1 cellular context compared by ENCODE assay signal in the genomic region with DNA sequence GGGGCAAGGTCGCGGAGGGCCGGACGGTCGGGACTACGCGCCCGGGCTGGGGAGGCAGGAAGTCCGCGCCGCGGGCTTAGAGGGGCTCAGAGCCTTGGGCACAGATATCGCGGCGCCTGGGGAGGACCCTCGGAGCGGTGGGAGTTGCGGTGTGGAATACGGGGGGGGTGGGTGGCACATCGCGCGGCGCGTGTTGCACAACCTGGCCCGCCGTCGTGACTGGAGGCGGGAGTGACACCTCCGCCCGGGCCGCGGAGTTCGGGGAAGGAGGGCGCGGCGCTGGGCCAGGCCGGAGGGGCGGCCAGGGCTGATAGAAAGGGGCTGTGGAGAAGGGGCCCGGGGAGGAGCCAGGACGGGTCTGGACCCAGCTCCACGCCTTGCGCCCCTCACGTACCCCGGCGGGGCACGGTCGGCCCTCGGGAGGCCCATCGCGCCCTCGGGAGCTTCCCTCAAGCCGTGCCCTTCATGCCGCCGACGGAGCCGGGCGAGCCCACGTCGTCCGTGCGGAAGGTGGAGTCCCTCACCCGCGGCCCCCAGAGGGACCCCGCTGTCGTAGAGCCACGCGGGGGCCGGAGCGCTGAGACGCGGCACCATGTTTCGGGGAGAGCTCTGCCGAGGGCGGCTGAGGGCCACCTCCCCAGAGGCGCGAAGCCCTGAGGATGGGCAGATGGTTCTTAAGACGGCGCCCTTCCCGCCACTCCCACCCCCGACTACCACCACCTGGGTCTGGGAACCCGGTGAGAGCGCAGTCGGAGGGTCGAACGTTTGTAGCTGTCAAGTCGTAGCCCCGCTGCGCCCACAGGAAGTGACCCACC.
A peak's percentile ranks its signal among the peaks of the same experiment; 100 is the strongest.
TF ChIP-seq lines count a peak whose summit lies in the region.

No MANE protein-coding gene starts in this region.

TF ChIP-seq in K562, 482 proteins besides CTCF, POLR2A, EP300 and RAD21 (continued from another document and continues in another):
- TF ChIP-seq, protein P1, sequence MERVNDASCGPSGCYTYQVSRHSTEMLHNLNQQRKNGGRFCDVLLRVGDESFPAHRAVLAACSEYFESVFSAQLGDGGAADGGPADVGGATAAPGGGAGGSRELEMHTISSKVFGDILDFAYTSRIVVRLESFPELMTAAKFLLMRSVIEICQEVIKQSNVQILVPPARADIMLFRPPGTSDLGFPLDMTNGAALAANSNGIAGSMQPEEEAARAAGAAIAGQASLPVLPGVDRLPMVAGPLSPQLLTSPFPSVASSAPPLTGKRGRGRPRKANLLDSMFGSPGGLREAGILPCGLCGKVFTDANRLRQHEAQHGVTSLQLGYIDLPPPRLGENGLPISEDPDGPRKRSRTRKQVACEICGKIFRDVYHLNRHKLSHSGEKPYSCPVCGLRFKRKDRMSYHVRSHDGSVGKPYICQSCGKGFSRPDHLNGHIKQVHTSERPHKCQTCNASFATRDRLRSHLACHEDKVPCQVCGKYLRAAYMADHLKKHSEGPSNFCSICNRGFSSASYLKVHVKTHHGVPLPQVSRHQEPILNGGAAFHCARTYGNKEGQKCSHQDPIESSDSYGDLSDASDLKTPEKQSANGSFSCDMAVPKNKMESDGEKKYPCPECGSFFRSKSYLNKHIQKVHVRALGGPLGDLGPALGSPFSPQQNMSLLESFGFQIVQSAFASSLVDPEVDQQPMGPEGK (CRISPR knock-in tag; IDR thresholded peaks at IDR 0.05; ENCODE audit: borderline replicate concordance), result no peak
- TF ChIP-seq XRCC5 (IDR thresholded peaks at IDR 0.05; ENCODE audit: low read depth, low read length) (no peak), SPI1 (IDR thresholded peaks at IDR 0.05; ENCODE audit: borderline replicate concordance, low read depth, low read length) (no peak), FOXJ3 (CRISPR knock-in tag; IDR thresholded peaks at IDR 0.05) (no peak), GABPB1 (CRISPR knock-in tag; IDR thresholded peaks at IDR 0.05) (no peak), MYNN (IDR thresholded peaks at IDR 0.05) (no peak), MYNN (CRISPR knock-in tag; IDR thresholded peaks at IDR 0.05) (no peak), FOXK1 (CRISPR knock-in tag; IDR thresholded peaks at IDR 0.05; ENCODE audit: borderline replicate concordance) (no peak), CHD1 (IDR thresholded peaks at IDR 0.05; ENCODE audit: low read length) (no peak), ZNF586 (CRISPR knock-in tag; conservative IDR thresholded peaks at IDR 0.05) (no peak), ZNF780A (CRISPR knock-in tag; IDR thresholded peaks at IDR 0.05) (no peak), ZFP36 (IDR thresholded peaks at IDR 0.05; ENCODE audit: low read depth, low read length, partially characterized antibody) (no peak), SAFB (IDR thresholded peaks at IDR 0.05; ENCODE audit: borderline replicate concordance, low read depth, low read length) (no peak), ZFP1 (CRISPR knock-in tag; IDR thresholded peaks at IDR 0.05) (no peak), ZNF707 (CRISPR knock-in tag; conservative IDR thresholded peaks at IDR 0.05) (no peak), EHMT2 (IDR thresholded peaks at IDR 0.05) (no peak), ILK (tag; IDR thresholded peaks at IDR 0.05; ENCODE audit: borderline replicate concordance, low read depth) (no peak), FOXM1 (IDR thresholded peaks at IDR 0.05; ENCODE audit: low read depth) (no peak), FOXM1 (CRISPR knock-in tag; IDR thresholded peaks at IDR 0.05; ENCODE audit: low read depth) (no peak), CBFB (CRISPR knock-in tag; IDR thresholded peaks at IDR 0.05) (no peak), ZNF212 (CRISPR knock-in tag; IDR thresholded peaks at IDR 0.05) (no peak), DDX20 (tag; IDR thresholded peaks at IDR 0.05; ENCODE audit: low read depth) (no peak), ATF1 (CRISPR knock-in tag; IDR thresholded peaks at IDR 0.05) (no peak), ATF1 (tag; IDR thresholded peaks at IDR 0.05) (0 out of 2 replicates have a peak, but pooled peaks have one; percentile 4), POLR2B (IDR thresholded peaks at IDR 0.05; ENCODE audit: low read depth, partially characterized antibody) (no peak), SAP30 (IDR thresholded peaks at IDR 0.05; ENCODE audit: borderline replicate concordance, insufficient read depth, low read depth, low read length, poor library complexity, severe bottlenecking) (no peak), TSC22D4 (tag; IDR thresholded peaks at IDR 0.05) (no peak), ZZZ3 (IDR thresholded peaks at IDR 0.05) (no peak), L3MBTL2 (IDR thresholded peaks at IDR 0.05) (peak; percentile 84), HNRNPL (IDR thresholded peaks at IDR 0.05; ENCODE audit: low read depth, low read length) (peak; percentile 39; the same call in 1 of the 2 replicates), NBN (IDR thresholded peaks at IDR 0.05; ENCODE audit: low read depth) (no peak), ZNF354B (CRISPR knock-in tag; IDR thresholded peaks at IDR 0.05) (no peak)
- TF ChIP-seq, protein P2, sequence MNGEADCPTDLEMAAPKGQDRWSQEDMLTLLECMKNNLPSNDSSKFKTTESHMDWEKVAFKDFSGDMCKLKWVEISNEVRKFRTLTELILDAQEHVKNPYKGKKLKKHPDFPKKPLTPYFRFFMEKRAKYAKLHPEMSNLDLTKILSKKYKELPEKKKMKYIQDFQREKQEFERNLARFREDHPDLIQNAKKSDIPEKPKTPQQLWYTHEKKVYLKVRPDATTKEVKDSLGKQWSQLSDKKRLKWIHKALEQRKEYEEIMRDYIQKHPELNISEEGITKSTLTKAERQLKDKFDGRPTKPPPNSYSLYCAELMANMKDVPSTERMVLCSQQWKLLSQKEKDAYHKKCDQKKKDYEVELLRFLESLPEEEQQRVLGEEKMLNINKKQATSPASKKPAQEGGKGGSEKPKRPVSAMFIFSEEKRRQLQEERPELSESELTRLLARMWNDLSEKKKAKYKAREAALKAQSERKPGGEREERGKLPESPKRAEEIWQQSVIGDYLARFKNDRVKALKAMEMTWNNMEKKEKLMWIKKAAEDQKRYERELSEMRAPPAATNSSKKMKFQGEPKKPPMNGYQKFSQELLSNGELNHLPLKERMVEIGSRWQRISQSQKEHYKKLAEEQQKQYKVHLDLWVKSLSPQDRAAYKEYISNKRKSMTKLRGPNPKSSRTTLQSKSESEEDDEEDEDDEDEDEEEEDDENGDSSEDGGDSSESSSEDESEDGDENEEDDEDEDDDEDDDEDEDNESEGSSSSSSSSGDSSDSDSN (IDR thresholded peaks at IDR 0.05; ENCODE audit: borderline replicate concordance in 1 of 2, low read depth in 2 of 2, low read length in 2 of 2), result peak in 1 of 2 experiments; percentile 68; a peak in 1 of 4 replicates
- TF ChIP-seq, protein P3, sequence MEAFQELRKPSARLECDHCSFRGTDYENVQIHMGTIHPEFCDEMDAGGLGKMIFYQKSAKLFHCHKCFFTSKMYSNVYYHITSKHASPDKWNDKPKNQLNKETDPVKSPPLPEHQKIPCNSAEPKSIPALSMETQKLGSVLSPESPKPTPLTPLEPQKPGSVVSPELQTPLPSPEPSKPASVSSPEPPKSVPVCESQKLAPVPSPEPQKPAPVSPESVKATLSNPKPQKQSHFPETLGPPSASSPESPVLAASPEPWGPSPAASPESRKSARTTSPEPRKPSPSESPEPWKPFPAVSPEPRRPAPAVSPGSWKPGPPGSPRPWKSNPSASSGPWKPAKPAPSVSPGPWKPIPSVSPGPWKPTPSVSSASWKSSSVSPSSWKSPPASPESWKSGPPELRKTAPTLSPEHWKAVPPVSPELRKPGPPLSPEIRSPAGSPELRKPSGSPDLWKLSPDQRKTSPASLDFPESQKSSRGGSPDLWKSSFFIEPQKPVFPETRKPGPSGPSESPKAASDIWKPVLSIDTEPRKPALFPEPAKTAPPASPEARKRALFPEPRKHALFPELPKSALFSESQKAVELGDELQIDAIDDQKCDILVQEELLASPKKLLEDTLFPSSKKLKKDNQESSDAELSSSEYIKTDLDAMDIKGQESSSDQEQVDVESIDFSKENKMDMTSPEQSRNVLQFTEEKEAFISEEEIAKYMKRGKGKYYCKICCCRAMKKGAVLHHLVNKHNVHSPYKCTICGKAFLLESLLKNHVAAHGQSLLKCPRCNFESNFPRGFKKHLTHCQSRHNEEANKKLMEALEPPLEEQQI (IDR thresholded peaks at IDR 0.05), result no peak
- TF ChIP-seq, protein P4, sequence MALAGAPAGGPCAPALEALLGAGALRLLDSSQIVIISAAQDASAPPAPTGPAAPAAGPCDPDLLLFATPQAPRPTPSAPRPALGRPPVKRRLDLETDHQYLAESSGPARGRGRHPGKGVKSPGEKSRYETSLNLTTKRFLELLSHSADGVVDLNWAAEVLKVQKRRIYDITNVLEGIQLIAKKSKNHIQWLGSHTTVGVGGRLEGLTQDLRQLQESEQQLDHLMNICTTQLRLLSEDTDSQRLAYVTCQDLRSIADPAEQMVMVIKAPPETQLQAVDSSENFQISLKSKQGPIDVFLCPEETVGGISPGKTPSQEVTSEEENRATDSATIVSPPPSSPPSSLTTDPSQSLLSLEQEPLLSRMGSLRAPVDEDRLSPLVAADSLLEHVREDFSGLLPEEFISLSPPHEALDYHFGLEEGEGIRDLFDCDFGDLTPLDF (CRISPR knock-in tag; IDR thresholded peaks at IDR 0.05), result no peak
- TF ChIP-seq, protein P5, sequence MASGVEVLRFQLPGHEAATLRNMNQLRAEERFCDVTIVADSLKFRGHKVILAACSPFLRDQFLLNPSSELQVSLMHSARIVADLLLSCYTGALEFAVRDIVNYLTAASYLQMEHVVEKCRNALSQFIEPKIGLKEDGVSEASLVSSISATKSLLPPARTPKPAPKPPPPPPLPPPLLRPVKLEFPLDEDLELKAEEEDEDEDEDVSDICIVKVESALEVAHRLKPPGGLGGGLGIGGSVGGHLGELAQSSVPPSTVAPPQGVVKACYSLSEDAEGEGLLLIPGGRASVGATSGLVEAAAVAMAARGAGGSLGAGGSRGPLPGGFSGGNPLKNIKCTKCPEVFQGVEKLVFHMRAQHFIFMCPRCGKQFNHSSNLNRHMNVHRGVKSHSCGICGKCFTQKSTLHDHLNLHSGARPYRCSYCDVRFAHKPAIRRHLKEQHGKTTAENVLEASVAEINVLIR (CRISPR knock-in tag; IDR thresholded peaks at IDR 0.05), result no peak
- TF ChIP-seq, protein P6, sequence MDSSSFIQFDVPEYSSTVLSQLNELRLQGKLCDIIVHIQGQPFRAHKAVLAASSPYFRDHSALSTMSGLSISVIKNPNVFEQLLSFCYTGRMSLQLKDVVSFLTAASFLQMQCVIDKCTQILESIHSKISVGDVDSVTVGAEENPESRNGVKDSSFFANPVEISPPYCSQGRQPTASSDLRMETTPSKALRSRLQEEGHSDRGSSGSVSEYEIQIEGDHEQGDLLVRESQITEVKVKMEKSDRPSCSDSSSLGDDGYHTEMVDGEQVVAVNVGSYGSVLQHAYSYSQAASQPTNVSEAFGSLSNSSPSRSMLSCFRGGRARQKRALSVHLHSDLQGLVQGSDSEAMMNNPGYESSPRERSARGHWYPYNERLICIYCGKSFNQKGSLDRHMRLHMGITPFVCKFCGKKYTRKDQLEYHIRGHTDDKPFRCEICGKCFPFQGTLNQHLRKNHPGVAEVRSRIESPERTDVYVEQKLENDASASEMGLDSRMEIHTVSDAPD (CRISPR knock-in tag; IDR thresholded peaks at IDR 0.05), result no peak
- TF ChIP-seq, protein P7, sequence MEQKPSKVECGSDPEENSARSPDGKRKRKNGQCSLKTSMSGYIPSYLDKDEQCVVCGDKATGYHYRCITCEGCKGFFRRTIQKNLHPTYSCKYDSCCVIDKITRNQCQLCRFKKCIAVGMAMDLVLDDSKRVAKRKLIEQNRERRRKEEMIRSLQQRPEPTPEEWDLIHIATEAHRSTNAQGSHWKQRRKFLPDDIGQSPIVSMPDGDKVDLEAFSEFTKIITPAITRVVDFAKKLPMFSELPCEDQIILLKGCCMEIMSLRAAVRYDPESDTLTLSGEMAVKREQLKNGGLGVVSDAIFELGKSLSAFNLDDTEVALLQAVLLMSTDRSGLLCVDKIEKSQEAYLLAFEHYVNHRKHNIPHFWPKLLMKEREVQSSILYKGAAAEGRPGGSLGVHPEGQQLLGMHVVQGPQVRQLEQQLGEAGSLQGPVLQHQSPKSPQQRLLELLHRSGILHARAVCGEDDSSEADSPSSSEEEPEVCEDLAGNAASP (IDR thresholded peaks at IDR 0.05), result no peak
- TF ChIP-seq, protein P8, sequence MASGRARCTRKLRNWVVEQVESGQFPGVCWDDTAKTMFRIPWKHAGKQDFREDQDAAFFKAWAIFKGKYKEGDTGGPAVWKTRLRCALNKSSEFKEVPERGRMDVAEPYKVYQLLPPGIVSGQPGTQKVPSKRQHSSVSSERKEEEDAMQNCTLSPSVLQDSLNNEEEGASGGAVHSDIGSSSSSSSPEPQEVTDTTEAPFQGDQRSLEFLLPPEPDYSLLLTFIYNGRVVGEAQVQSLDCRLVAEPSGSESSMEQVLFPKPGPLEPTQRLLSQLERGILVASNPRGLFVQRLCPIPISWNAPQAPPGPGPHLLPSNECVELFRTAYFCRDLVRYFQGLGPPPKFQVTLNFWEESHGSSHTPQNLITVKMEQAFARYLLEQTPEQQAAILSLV (tag; IDR thresholded peaks at IDR 0.05), result no peak
- TF ChIP-seq, protein P9, sequence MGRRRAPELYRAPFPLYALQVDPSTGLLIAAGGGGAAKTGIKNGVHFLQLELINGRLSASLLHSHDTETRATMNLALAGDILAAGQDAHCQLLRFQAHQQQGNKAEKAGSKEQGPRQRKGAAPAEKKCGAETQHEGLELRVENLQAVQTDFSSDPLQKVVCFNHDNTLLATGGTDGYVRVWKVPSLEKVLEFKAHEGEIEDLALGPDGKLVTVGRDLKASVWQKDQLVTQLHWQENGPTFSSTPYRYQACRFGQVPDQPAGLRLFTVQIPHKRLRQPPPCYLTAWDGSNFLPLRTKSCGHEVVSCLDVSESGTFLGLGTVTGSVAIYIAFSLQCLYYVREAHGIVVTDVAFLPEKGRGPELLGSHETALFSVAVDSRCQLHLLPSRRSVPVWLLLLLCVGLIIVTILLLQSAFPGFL (CRISPR knock-in tag; IDR thresholded peaks at IDR 0.05), result no peak
- TF ChIP-seq, protein P10, sequence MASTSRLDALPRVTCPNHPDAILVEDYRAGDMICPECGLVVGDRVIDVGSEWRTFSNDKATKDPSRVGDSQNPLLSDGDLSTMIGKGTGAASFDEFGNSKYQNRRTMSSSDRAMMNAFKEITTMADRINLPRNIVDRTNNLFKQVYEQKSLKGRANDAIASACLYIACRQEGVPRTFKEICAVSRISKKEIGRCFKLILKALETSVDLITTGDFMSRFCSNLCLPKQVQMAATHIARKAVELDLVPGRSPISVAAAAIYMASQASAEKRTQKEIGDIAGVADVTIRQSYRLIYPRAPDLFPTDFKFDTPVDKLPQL (IDR thresholded peaks at IDR 0.05; ENCODE audit: extremely low read depth, insufficient read length), result no peak
- TF ChIP-seq, protein P11, sequence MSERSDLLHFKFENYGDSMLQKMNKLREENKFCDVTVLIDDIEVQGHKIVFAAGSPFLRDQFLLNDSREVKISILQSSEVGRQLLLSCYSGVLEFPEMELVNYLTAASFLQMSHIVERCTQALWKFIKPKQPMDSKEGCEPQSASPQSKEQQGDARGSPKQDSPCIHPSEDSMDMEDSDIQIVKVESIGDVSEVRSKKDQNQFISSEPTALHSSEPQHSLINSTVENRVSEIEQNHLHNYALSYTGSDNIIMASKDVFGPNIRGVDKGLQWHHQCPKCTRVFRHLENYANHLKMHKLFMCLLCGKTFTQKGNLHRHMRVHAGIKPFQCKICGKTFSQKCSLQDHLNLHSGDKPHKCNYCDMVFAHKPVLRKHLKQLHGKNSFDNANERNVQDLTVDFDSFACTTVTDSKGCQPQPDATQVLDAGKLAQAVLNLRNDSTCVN (CRISPR knock-in tag; IDR thresholded peaks at IDR 0.05), result no peak
